1 cellular context compared by ENCODE assay signal in genomic region chr15:82898961-82899360, GRCh38.
TF ChIP-seq lines count a peak whose summit lies in the region.

No MANE protein-coding gene starts in this region.

TF ChIP-seq in IMR-90, 13 proteins besides CTCF, POLR2A, EP300 and RAD21 (continued from another document):
- TF ChIP-seq RCOR1 (IDR thresholded peaks at IDR 0.05; ENCODE audit: insufficient replicate concordance, low read length) (no peak), CHD1 (IDR thresholded peaks at IDR 0.05; ENCODE audit: low read depth, low read length) (no peak), RFX5 (IDR thresholded peaks at IDR 0.05; ENCODE audit: low read depth, low read length) (no peak), CEBPB (IDR thresholded peaks at IDR 0.05; ENCODE audit: low read depth, low read length) (no peak), MAZ (IDR thresholded peaks at IDR 0.05; ENCODE audit: borderline replicate concordance, low read depth, low read length) (no peak)
